Comparison of ENCODE assay signal across 22 cellular contexts in the genomic region with DNA sequence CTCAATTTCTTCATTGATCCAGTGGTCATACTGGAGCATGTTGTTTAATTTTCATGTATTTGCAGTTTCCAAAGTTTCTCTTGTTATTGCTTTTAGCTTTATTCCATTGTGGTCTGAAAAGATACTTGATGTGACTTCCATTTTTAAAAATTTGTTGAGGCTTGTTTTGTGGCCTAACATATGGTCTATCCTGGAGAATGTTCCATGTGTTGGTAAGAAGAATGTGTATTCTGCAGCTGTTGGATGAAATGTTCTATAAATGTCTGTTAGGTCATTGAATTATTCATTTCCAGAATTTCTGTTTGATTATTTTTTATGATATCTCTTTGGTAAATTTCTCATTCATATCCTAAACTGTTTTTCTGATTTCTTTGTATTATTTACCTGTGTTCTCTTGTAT.
"Had no signal": no experiment of that assay in that cellular context is flagged by ENCODE, and none has a peak within 500 bp of the region (broad histone marks: within the 10 kb centered on the region; RNA-seq: fewer than 3 reads in every experiment).

No MANE protein-coding gene starts in this region.

- H3K27me3 ChIP-seq: gastrocnemius medialis, left lung, spleen, testis, transverse colon had no signal

- H3K4me3 ChIP-seq: gastrocnemius medialis, left lung, lower lobe of right lung, spleen, testis, transverse colon had no signal

- H3K9me3 ChIP-seq: gastrocnemius medialis, left lung, lower lobe of right lung, spleen, testis, transverse colon had no signal

- DNase-seq: activated naive CD4-positive, alpha-beta T cell treated with Interleukin-2 at 50 U/mL for 16 hours; amniotic stem cell; caudate nucleus; cortex of kidney; effector memory CD8-positive, alpha-beta T cell; erythroblast; gastrocnemius medialis; glutamatergic neuron; left lung; lower lobe of right lung; mesenchymal stem cell; posterior cingulate gyrus; right cardiac atrium; spleen; stimulated activated naive CD4-positive, alpha-beta T cell; testis; transverse colon had no signal

- H3K4me3 Mint-ChIP-seq: effector memory CD8-positive, alpha-beta T cell; natural killer cell treated with Interleukin-12 subunit alpha and Interleukin-12 subunit beta and Interleukin-15 and Interleukin-18, amount 100 ng/mL, for 72 hours had no signal

- H3K36me3 Mint-ChIP-seq: natural killer cell treated with Interleukin-12 subunit alpha and Interleukin-12 subunit beta and Interleukin-15 and Interleukin-18, amount 100 ng/mL, for 72 hours had no signal

- H3K4me1 ChIP-seq: gastrocnemius medialis, left lung, lower lobe of right lung, testis, transverse colon had no signal

- H3K27ac ChIP-seq: gastrocnemius medialis, left lung, lower lobe of right lung, spleen, testis, transverse colon, VCaP had no signal

- H3K9me3 Mint-ChIP-seq: activated naive CD8-positive, alpha-beta T cell treated with anti-CD3 and anti-CD28 coated beads, Interleukin-2, amount 10 ng/mL, durations not matched to agents 7 days and 5 days; effector memory CD8-positive, alpha-beta T cell; natural killer cell treated with Interleukin-12 subunit alpha and Interleukin-12 subunit beta and Interleukin-15 and Interleukin-18, amount 100 ng/mL, for 72 hours had no signal

- ATAC-seq: effector memory CD8-positive, alpha-beta T cell; gastrocnemius medialis; left lung had no signal

- FAIRE-seq: islet of Langerhans, urothelium cell line had no signal

- H3K27ac Mint-ChIP-seq: effector memory CD8-positive, alpha-beta T cell; natural killer cell treated with Interleukin-12 subunit alpha and Interleukin-12 subunit beta and Interleukin-15 and Interleukin-18, amount 100 ng/mL, for 72 hours had no signal

- H3K36me3 ChIP-seq: gastrocnemius medialis, left lung, lower lobe of right lung, spleen, transverse colon had no signal
